ENCODE assay signal across 8 cellular contexts in the genomic region with DNA sequence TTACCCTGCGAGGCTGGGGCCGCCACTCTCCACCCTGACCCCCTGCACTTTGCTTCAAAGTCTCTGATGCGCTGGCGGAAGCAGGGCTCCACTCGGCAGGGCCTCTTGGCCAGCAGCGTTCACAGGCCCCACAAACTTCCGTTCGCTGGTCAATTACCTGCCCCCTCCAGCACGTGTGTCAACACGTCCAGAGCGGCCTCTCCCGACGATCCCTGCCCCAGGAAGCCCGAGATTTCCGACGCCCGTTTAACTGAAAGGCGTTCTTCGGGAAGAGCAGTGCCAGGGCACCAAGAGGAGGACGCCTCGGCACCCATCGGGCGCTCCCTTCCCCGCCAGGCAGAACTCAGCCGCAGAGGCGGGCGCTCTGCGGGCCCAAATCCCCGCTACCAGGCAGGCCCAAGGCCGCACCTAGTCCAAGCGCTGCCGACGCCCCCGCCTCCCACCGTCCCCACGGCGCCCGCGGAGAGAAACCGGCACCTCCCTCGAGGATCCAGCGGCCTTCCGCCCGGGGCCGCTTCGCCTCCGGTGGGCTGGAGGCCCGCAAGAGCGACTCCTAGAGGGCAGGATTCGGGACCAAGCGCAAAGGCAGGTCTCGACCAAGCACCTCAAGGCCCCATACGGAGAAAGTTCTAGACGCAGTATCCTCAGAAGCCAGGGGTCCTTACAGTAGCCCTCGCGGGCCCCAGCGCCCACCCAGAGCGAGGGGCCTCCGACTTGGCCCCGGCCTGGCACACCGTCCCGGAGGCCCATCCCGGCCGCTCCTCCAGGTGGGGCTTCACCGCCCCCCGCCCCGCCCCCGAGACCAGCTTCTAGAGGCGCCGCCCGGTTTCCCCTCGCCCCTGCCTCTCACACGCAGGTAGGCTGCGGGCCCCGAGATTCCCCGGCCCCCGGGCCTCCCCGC. TPM values are rescaled to one million over a fixed set of nuclear protein-coding genes. Genes with fewer than 3 reads are reported as not detected.
DNase-seq lines count a peak whose midpoint lies in the region; ATAC-seq and TF ChIP-seq lines count a peak whose summit lies in the region.

No MANE protein-coding gene starts in this region.

- WGBS in heart right ventricle, 2 donors, result 0 to 1% methylated on average over 52 to 70 of the region's 78 CpGs

- TF ChIP-seq CTCF in BE2C (IDR thresholded peaks at IDR 0.05; ENCODE audit: low read depth, low read length) (peak; percentile 48), heart right ventricle (IDR thresholded peaks at IDR 0.05) (peak in 7 of 9 donors; percentile 11 to 57 (median 28)), gastrocnemius medialis (IDR thresholded peaks at IDR 0.05 in 4 of 5, conservative IDR thresholded peaks at IDR 0.05 in 1 of 5) (peak in 1 of 5 experiments; percentile 14)

- no peak for TF ChIP-seq POLR2A in gastrocnemius medialis (IDR thresholded peaks at IDR 0.05)

- H3K4me3 ChIP-seq in BE2C (ENCODE audit: low read depth, low read length) (peak overlapping the region; percentile 67), heart right ventricle (peak overlapping the region; percentile 32 to 84 (median 76)), gastrocnemius medialis (peak overlapping the region; percentile 66 to 75 (median 66))

- H3K27ac ChIP-seq in heart right ventricle (peak overlapping the region; percentile 81 to 94 (median 91)), gastrocnemius medialis (peak overlapping the region; percentile 89 to 95 (median 92))

- no peaks in the 10 kb centered on the region; the same call in 1 of the 2 replicates for H3K9me3 ChIP-seq in BE2C
- H3K9me3 ChIP-seq in heart right ventricle, result no peaks in the 10 kb centered on the region
- no peaks in the 10 kb centered on the region for H3K9me3 ChIP-seq in gastrocnemius medialis

- peak; percentile 63 for DNase-seq in BE2C
- DNase-seq in NOMO-1 treated with dmso at 0.1 percent for 144 hours (lab: John Stamatoyannopoulos, UW; ENCODE audit: unreplicated experiment), result peak; percentile 10
- peak; percentile 63 for DNase-seq in activated gamma-delta T cell (lab: John Stamatoyannopoulos, UW)
- peak; percentile 18 to 36 for DNase-seq in heart right ventricle
- DNase-seq in gastrocnemius medialis, result no peak
- no peak for DNase-seq in kidney glomerular epithelial cell (lab: John Stamatoyannopoulos, UW)

- in situ Hi-C loops in gastrocnemius medialis (cut with MboI; ENCODE audit: low sequenced_read_pairs in 4 of 4), result no loop called here

- intact Hi-C loops in heart right ventricle (cut with DNase I) (no loop called here), gastrocnemius medialis (cut with DNase I; ENCODE audit: low total_unique reads) (loop anchor here (1.0 to 5.0 kb wide), 2 partner anchors 36 to 71 kb away; a partner anchor contains a TSS)

- H3K36me3 ChIP-seq in BE2C, result peaks cover 19% of the 10 kb centered on the region
- peaks cover 0 to 38% (median 0%) of the 10 kb centered on the region in 9 donors for H3K36me3 ChIP-seq in heart right ventricle
- peaks cover 0 to 21% of the 10 kb centered on the region in 2 donors for H3K36me3 ChIP-seq in gastrocnemius medialis

- ATAC-seq in GM19023 (IDR thresholded peaks at IDR 0.05; ENCODE audit: unreplicated experiment) (peak; percentile 32), HG03159 (IDR thresholded peaks at IDR 0.05; ENCODE audit: unreplicated experiment) (peak; percentile 33), heart right ventricle (peak in 4 of 8 donors; percentile 0 to 3 (median 0)), gastrocnemius medialis (no peak)

- H3K27me3 ChIP-seq in BE2C (no peaks in the 10 kb centered on the region), heart right ventricle (peaks cover 0 to 10% (median 0%) of the 10 kb centered on the region in 7 donors), gastrocnemius medialis (no peaks in the 10 kb centered on the region)

- H3K4me1 ChIP-seq in BE2C (peaks cover 19% of the 10 kb centered on the region), heart right ventricle (peaks cover 0 to 54% (median 41%) of the 10 kb centered on the region in 9 donors), gastrocnemius medialis (peaks cover 31 to 47% of the 10 kb centered on the region in 2 donors)

RNA-seq across cellular contexts. Expression of a gene that starts 0.6 kb away (rescaled TPM):
- 489 TPM for polyA plus RNA-seq in BE2C (2012; ENCODE audit: insufficient read depth, insufficient read length, low read depth)
- total RNA-seq in heart right ventricle, result 100 to 1,000 TPM in 3 of 10 donors, 10 to 100 TPM in 7; 70.2 to 140 (median 85.4) TPM
- polyA plus RNA-seq in heart right ventricle, result 100 to 1,000 TPM in 1 of 2 donors, 10 to 100 TPM in 1; 82.2 to 164 TPM
- 10 to 100 TPM; 41.5 to 91.9 (median 48.3) TPM for total RNA-seq in gastrocnemius medialis

RNA-seq across cellular contexts. Expression of a gene that starts 1.1 kb away (rescaled TPM):
- polyA plus RNA-seq in BE2C (2012; ENCODE audit: insufficient read depth, insufficient read length, low read depth), result 8.8 TPM
- total RNA-seq in heart right ventricle, result 10 to 100 TPM; 11.0 to 24.2 (median 14.4) TPM
- polyA plus RNA-seq in heart right ventricle, result 10 to 100 TPM in 1 of 2 donors, 1 to 10 TPM in 1; 9.3 to 15.3 TPM
- 10 to 100 TPM; 19.9 to 54.6 (median 34.5) TPM for total RNA-seq in gastrocnemius medialis

RNA-seq across cellular contexts. Expression of a gene that starts 35.9 kb away (rescaled TPM):
- 125 TPM for polyA plus RNA-seq in BE2C (2012; ENCODE audit: insufficient read depth, insufficient read length, low read depth)
- total RNA-seq in heart right ventricle, result 100 to 1,000 TPM; 150 to 238 (median 186) TPM
- 100 to 1,000 TPM; 128 to 155 TPM for polyA plus RNA-seq in heart right ventricle
- 10 to 100 TPM; 40.1 to 78.1 (median 45.0) TPM for total RNA-seq in gastrocnemius medialis

RNA-seq across cellular contexts. Expression of a gene that starts 40.4 kb away (rescaled TPM):
- polyA plus RNA-seq in BE2C (2012; ENCODE audit: insufficient read depth, insufficient read length, low read depth), result 136 TPM
- total RNA-seq in heart right ventricle, result 1 to 10 TPM; 2.1 to 5.8 (median 4.3) TPM
- 1 to 10 TPM; 1.1 to 8.1 TPM for polyA plus RNA-seq in heart right ventricle
- total RNA-seq in gastrocnemius medialis, result 1 to 10 TPM in 1 of 4 donors, under 1 TPM in 3; 0.10 to 1.1 (median 0.13) TPM

RNA-seq across cellular contexts. Expression of a gene that starts 50.0 kb away (rescaled TPM):
- polyA plus RNA-seq in BE2C (2012; ENCODE audit: insufficient read depth, insufficient read length, low read depth), result 7.7 TPM
- total RNA-seq in heart right ventricle (10 to 100 TPM in 2 of 10 donors, 1 to 10 TPM in 8; 3.6 to 15.6 (median 5.9) TPM), gastrocnemius medialis (1 to 10 TPM in 1 of 4 donors, under 1 TPM in 1, not detected in 2; 0.98 to 1.6 TPM)
- 1 to 10 TPM; 2.0 to 5.6 TPM for polyA plus RNA-seq in heart right ventricle

Comparison
In these comparisons a context has a peak if more than half of its experiments do, and no peak if none do; other contexts are left out.
1. DNase-seq: peak in BE2C (single experiment), NOMO-1 treated with dmso at 0.1 percent for 144 hours (single experiment), activated gamma-delta T cell (single experiment) and heart right ventricle (2 of 2); none in gastrocnemius medialis (0 of 2) and kidney glomerular epithelial cell (single experiment).
2. ATAC-seq: peak in GM19023 (single experiment) and HG03159 (single experiment); none in gastrocnemius medialis (0 of 2).
3. Peak in every context shown above with its lines, with median percentiles within 50 percentile points of each other: H3K4me3 ChIP-seq.